In the genomic region with DNA sequence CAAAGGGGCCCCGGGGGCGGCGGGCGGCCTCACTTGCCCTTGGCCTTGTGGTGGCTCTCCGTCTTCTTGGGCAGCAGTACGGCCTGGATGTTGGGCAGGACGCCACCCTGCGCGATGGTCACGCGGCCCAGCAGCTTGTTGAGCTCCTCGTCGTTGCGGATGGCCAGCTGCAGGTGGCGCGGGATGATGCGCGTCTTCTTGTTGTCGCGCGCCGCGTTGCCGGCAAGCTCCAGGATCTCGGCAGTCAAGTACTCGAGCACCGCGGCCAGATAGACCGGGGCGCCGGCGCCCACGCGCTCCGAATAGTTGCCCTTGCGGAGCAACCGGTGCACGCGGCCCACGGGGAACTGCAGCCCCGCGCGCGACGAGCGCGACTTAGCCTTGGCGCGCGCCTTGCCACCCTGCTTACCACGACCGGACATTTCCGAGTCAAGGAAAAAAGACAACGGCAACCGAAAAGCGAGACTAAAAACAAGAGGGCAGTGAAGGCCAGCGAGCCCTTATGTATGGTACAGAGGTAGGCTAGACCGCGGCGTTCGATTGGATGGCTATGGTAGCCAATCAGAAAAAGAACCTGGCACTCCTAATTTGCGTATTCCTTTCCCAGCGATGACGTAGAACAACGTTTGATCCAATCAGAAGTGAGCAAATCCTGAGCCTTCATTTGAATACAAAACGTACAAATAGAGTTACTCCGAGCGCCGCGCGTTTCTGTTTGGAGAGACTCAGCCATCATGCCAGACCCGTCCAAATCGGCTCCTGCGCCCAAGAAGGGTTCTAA, we compare ENCODE assay signal across 8 cellular contexts. TPM values are rescaled to one million over a fixed set of nuclear protein-coding genes. Genes with fewer than 3 reads are reported as not detected.
DNase-seq lines count a peak whose midpoint lies in the region; ATAC-seq, FAIRE-seq and TF ChIP-seq lines count a peak whose summit lies in the region.

No MANE protein-coding gene starts in this region.

- H3K36me3 ChIP-seq in HepG2 (replicated peaks in 1 of 2; ENCODE audit: control insufficient read depth in 1 of 2, insufficient read depth in 2 of 2, low read length in 2 of 2), result no peaks in the 10 kb centered on the region

- H3K27me3 ChIP-seq in HepG2 (ENCODE audit: control insufficient read depth in 1 of 2, insufficient read depth in 2 of 2, low read length in 2 of 2), result 0 out of 5 replicates have a peak, but pooled peaks cover 0 to 4% of the 10 kb centered on the region in 2 experiments

- TF ChIP-seq RAD21 in HepG2 (CRISPR knock-in tag; IDR thresholded peaks at IDR 0.05), result no peak

- H3K9me3 ChIP-seq in HepG2 (ENCODE audit: low read length), result no peaks in the 10 kb centered on the region

- H3K9me3 Mint-ChIP-seq in dendritic cell treated with granulocyte-macrophage colony-stimulating factor and Interleukin-4, amounts not matched to agents 40 ng/mL and 50 ng/mL, for 4 days, result no peaks in the 10 kb centered on the region

- no peaks in the 10 kb centered on the region for H3K79me2 ChIP-seq in HepG2 (ENCODE audit: insufficient read depth, low read length)

- peaks cover 31% of the 10 kb centered on the region for H3K4me1 Mint-ChIP-seq in dendritic cell treated with granulocyte-macrophage colony-stimulating factor and Interleukin-4, amounts not matched to agents 40 ng/mL and 50 ng/mL, for 4 days (ENCODE audit: low read depth)

- ATAC-seq in GM19023 (IDR thresholded peaks at IDR 0.05; ENCODE audit: unreplicated experiment) (peak; percentile 92), HG03175 (IDR thresholded peaks at IDR 0.05; ENCODE audit: unreplicated experiment) (peak; percentile 89), HepG2 (no peak)

- no peak overlapping the region for H3K4me3 ChIP-seq in HepG2 (replicated peaks in 1 of 3; ENCODE audit: insufficient read depth in 1 of 3, low read depth in 2 of 3, low read length in 3 of 3)

- CTCF ChIA-PET in HepG2 (lab: Yijun Ruan, JAX; ENCODE audit: low intra/inter-chr PET ratio, low total read pairs), result no interaction called here

- no peak for TF ChIP-seq POLR2A in HepG2 (IDR thresholded peaks at IDR 0.05; ENCODE audit: insufficient read depth in 1 of 2, low read depth in 2 of 2, low read length in 2 of 2)

- intact Hi-C loops in dendritic cell treated with granulocyte-macrophage colony-stimulating factor and Interleukin-4, amounts not matched to agents 40 ng/mL and 50 ng/mL, for 4 days (cut with micrococcal nuclease), result loop anchor here (2.0 kb wide), 2 partner anchors 29 to 51 kb away; a partner anchor contains a TSS
- intact Hi-C loops in HepG2 (cut with micrococcal nuclease; ENCODE audit: unreplicated experiment), result loop anchor here (10.0 kb wide), 1 partner anchor 973 kb away; no protein-coding TSS in a partner anchor

- peak overlapping the region; percentile 93 for H3K27ac Mint-ChIP-seq in dendritic cell treated with granulocyte-macrophage colony-stimulating factor and Interleukin-4, amounts not matched to agents 40 ng/mL and 50 ng/mL, for 4 days

- 86% methylated on average over 74 of the region's 74 CpGs for WGBS in HepG2 (ENCODE audit: low lambda C conversion rate)

- peaks cover 42% of the 10 kb centered on the region for H3K27me3 Mint-ChIP-seq in dendritic cell treated with granulocyte-macrophage colony-stimulating factor and Interleukin-4, amounts not matched to agents 40 ng/mL and 50 ng/mL, for 4 days

- TF ChIP-seq CTCF in HepG2 (CRISPR knock-in tag; IDR thresholded peaks at IDR 0.05), result no peak

- no peaks in the 10 kb centered on the region for H3K36me3 Mint-ChIP-seq in dendritic cell treated with granulocyte-macrophage colony-stimulating factor and Interleukin-4, amounts not matched to agents 40 ng/mL and 50 ng/mL, for 4 days (ENCODE audit: low read depth)

- DNase-seq in AG08395 (ENCODE audit: low spot score) (peak; percentile 96), NCI-H460 (ENCODE audit: extremely low read depth, low read depth) (peak; percentile 100), HepG2 (ENCODE audit: low spot score) (no peak)
- peak; percentile 76 for DNase-seq in activated CD4-positive, alpha-beta T cell treated with anti-CD3 and anti-CD28 coated beads, Interleukin-2, amount 50 U/mL, for 1 hour
- peak; percentile 72 to 75 for DNase-seq in stimulated activated CD4-positive, alpha-beta T cell treated with anti-CD3 and anti-CD28 coated beads, Interleukin-2, amount 100 ng/mL, for 48 hours

- FAIRE-seq in HepG2 (lab: Jason Lieb, UNC), result no peak

- H3K4me1 ChIP-seq in HepG2 (ENCODE audit: insufficient read depth, low read length), result peaks cover 18% of the 10 kb centered on the region

- POLR2A ChIA-PET in HepG2 (lab: Yijun Ruan, JAX), result no interaction called here

- no peak overlapping the region for H2AFZ ChIP-seq in HepG2 (ENCODE audit: low read length)

- no peak overlapping the region for H3K4me2 ChIP-seq in HepG2 (ENCODE audit: low read depth, low read length)

- no peaks in the 10 kb centered on the region for H4K20me1 ChIP-seq in HepG2 (ENCODE audit: insufficient read depth, low read length)

- TF ChIP-seq EP300 in HepG2 (IDR thresholded peaks at IDR 0.05; ENCODE audit: low read depth in 2 of 2, low read length in 2 of 2), result no peak
- no peak for TF ChIP-seq EP300 in HepG2 (CRISPR knock-in tag; IDR thresholded peaks at IDR 0.05; ENCODE audit: borderline replicate concordance)

- in situ Hi-C loops in HepG2 (cut with HindIII; ENCODE audit: extremely low pct_ligation_motif_present, low pct_unique_long_range_greater_than_20kb), result no loop called here

- H3K4me3 Mint-ChIP-seq in dendritic cell treated with granulocyte-macrophage colony-stimulating factor and Interleukin-4, amounts not matched to agents 40 ng/mL and 50 ng/mL, for 4 days, result peak overlapping the region; percentile 84

- no TSS peak for BruUV-seq in HepG2 (replicated peaks; lab: Mats Ljungman, UMichigan)

- H3K27ac ChIP-seq in HepG2 (ENCODE audit: extremely low read length, insufficient read depth, low read length), result no peak overlapping the region

- H3K9ac ChIP-seq in HepG2 (ENCODE audit: insufficient read depth, low read depth, low read length), result no peak overlapping the region

RNA-seq across cellular contexts. Expression of a gene that starts 29.6 kb away (rescaled TPM):
- total RNA-seq in NCI-H460 (2014; rRNA removed; shearing (Covaris generic)), result 120 and 146 TPM in 2 replicates
- 40.2 and 45.7 TPM in 2 replicates for polyA plus RNA-seq in NCI-H460 (2014; cell fraction: nucleus; rRNA removed)
- 43.0 and 59.4 TPM in 2 replicates for total RNA-seq in HepG2 (2016; rRNA removed; fragmentation: Illumina TruSeq; extraction: Trizol)
- total RNA-seq in HepG2 (2016; cell fraction: cytosol; rRNA removed; fragmentation: Illumina TruSeq; extraction: Trizol; ENCODE audit: low read depth), result 8.6 and 11.6 TPM in 2 replicates
- total RNA-seq in HepG2 (2016; cell fraction: insoluble cytoplasmic fraction; rRNA removed; fragmentation: Illumina TruSeq; extraction: Trizol), result 41.8 and 57.0 TPM in 2 replicates
- 21.8 and 27.3 TPM in 2 replicates for total RNA-seq in HepG2 (2016; cell fraction: membrane; rRNA removed; fragmentation: Illumina TruSeq; extraction: Trizol)
- total RNA-seq in HepG2 (2016; cell fraction: nucleus; rRNA removed; fragmentation: Illumina TruSeq; extraction: Trizol), result 22.1 and 22.9 TPM in 2 replicates
- polyA plus RNA-seq in HepG2 (2011; rRNA removed), result 41.2 and 41.3 TPM in 2 replicates
- 38.3 TPM in 2 replicates for polyA plus RNA-seq in HepG2 (2011; cell fraction: cytosol; rRNA removed)
- 22.6 and 27.4 TPM in 2 replicates for polyA plus RNA-seq in HepG2 (2011; cell fraction: nucleus; rRNA removed)
- polyA plus RNA-seq in HepG2 (2012), result 48.3 and 79.3 TPM in 2 replicates
- polyA plus RNA-seq in HepG2 (2016; cell fraction: cytosol; fragmentation: Illumina TruSeq; extraction: Trizol; ENCODE audit: low read depth), result 10.5 and 14.2 TPM in 2 replicates
- polyA plus RNA-seq in HepG2 (2016; cell fraction: insoluble cytoplasmic fraction; fragmentation: Illumina TruSeq; extraction: Trizol; ENCODE audit: low read depth), result 64.2 and 75.2 TPM in 2 replicates
- polyA plus RNA-seq in HepG2 (2016; cell fraction: membrane; fragmentation: Illumina TruSeq; extraction: Trizol; ENCODE audit: low read depth), result 22.9 and 27.3 TPM in 2 replicates
- polyA plus RNA-seq in HepG2 (2016; cell fraction: nucleus; fragmentation: Illumina TruSeq; extraction: Trizol; ENCODE audit: insufficient read depth, low read depth), result 45.5 and 53.2 TPM in 2 replicates
- 55.5 and 56.5 TPM in 2 replicates for polyA minus RNA-seq in HepG2 (2011; rRNA and poly(A)+ RNA removed; ENCODE audit: low replicate concordance)
- 29.7 and 36.4 TPM in 2 replicates for polyA minus RNA-seq in HepG2 (2011; cell fraction: cytosol; rRNA and poly(A)+ RNA removed)
- 16.2 and 16.4 TPM in 2 replicates for polyA minus RNA-seq in HepG2 (2011; cell fraction: nucleus; rRNA and poly(A)+ RNA removed)

RNA-seq across cellular contexts. Expression of a gene that starts 40.9 kb away (rescaled TPM):
- total RNA-seq in NCI-H460 (2014; rRNA removed; shearing (Covaris generic)), result not detected in 2 replicates
- polyA plus RNA-seq in NCI-H460 (2014; cell fraction: nucleus; rRNA removed), result 0.31 TPM in 1 of 2 replicates, not detected in the other
- 0.64 TPM in 1 of 2 replicates, not detected in the other for total RNA-seq in HepG2 (2016; rRNA removed; fragmentation: Illumina TruSeq; extraction: Trizol)
- total RNA-seq in HepG2 (2016; cell fraction: cytosol; rRNA removed; fragmentation: Illumina TruSeq; extraction: Trizol; ENCODE audit: low read depth), result not detected in 2 replicates
- total RNA-seq in HepG2 (2016; cell fraction: insoluble cytoplasmic fraction; rRNA removed; fragmentation: Illumina TruSeq; extraction: Trizol), result 0.10 and 0.45 TPM in 2 replicates
- total RNA-seq in HepG2 (2016; cell fraction: membrane; rRNA removed; fragmentation: Illumina TruSeq; extraction: Trizol), result not detected in 2 replicates
- 0.72 and 0.81 TPM in 2 replicates for total RNA-seq in HepG2 (2016; cell fraction: nucleus; rRNA removed; fragmentation: Illumina TruSeq; extraction: Trizol)
- polyA plus RNA-seq in HepG2 (2011; rRNA removed), result 0.22 and 0.32 TPM in 2 replicates
- 0.10 and 0.11 TPM in 2 replicates for polyA plus RNA-seq in HepG2 (2011; cell fraction: cytosol; rRNA removed)
- polyA plus RNA-seq in HepG2 (2011; cell fraction: nucleus; rRNA removed), result 1.6 and 1.9 TPM in 2 replicates
- 0.24 and 0.27 TPM in 2 replicates for polyA plus RNA-seq in HepG2 (2012)
- not detected in 2 replicates for polyA plus RNA-seq in HepG2 (2016; cell fraction: cytosol; fragmentation: Illumina TruSeq; extraction: Trizol; ENCODE audit: low read depth)
- 0.14 and 0.22 TPM in 2 replicates for polyA plus RNA-seq in HepG2 (2016; cell fraction: insoluble cytoplasmic fraction; fragmentation: Illumina TruSeq; extraction: Trizol; ENCODE audit: low read depth)
- not detected in 2 replicates for polyA plus RNA-seq in HepG2 (2016; cell fraction: membrane; fragmentation: Illumina TruSeq; extraction: Trizol; ENCODE audit: low read depth)
- 1.2 and 1.4 TPM in 2 replicates for polyA plus RNA-seq in HepG2 (2016; cell fraction: nucleus; fragmentation: Illumina TruSeq; extraction: Trizol; ENCODE audit: insufficient read depth, low read depth)
- polyA minus RNA-seq in HepG2 (2011; rRNA and poly(A)+ RNA removed; ENCODE audit: low replicate concordance), result 0.58 TPM in 1 of 2 replicates, not detected in the other
- polyA minus RNA-seq in HepG2 (2011; cell fraction: cytosol; rRNA and poly(A)+ RNA removed), result not detected in 2 replicates
- 0.64 and 0.75 TPM in 2 replicates for polyA minus RNA-seq in HepG2 (2011; cell fraction: nucleus; rRNA and poly(A)+ RNA removed)

RNA-seq across cellular contexts. Expression of a gene that starts 51.0 kb away (rescaled TPM):
- 30.2 and 33.7 TPM in 2 replicates for total RNA-seq in NCI-H460 (2014; rRNA removed; shearing (Covaris generic))
- 93.8 and 104 TPM in 2 replicates for polyA plus RNA-seq in NCI-H460 (2014; cell fraction: nucleus; rRNA removed)
- total RNA-seq in HepG2 (2016; rRNA removed; fragmentation: Illumina TruSeq; extraction: Trizol), result 9.7 and 16.1 TPM in 2 replicates
- 8.8 and 9.6 TPM in 2 replicates for total RNA-seq in HepG2 (2016; cell fraction: cytosol; rRNA removed; fragmentation: Illumina TruSeq; extraction: Trizol; ENCODE audit: low read depth)
- 10.0 and 15.4 TPM in 2 replicates for total RNA-seq in HepG2 (2016; cell fraction: insoluble cytoplasmic fraction; rRNA removed; fragmentation: Illumina TruSeq; extraction: Trizol)
- total RNA-seq in HepG2 (2016; cell fraction: membrane; rRNA removed; fragmentation: Illumina TruSeq; extraction: Trizol), result 12.1 and 13.4 TPM in 2 replicates
- 16.6 and 19.2 TPM in 2 replicates for total RNA-seq in HepG2 (2016; cell fraction: nucleus; rRNA removed; fragmentation: Illumina TruSeq; extraction: Trizol)
- polyA plus RNA-seq in HepG2 (2011; rRNA removed), result 6.3 and 8.8 TPM in 2 replicates
- polyA plus RNA-seq in HepG2 (2011; cell fraction: cytosol; rRNA removed), result 4.7 and 6.1 TPM in 2 replicates
- 33.2 and 33.5 TPM in 2 replicates for polyA plus RNA-seq in HepG2 (2011; cell fraction: nucleus; rRNA removed)
- polyA plus RNA-seq in HepG2 (2012), result 7.8 and 13.4 TPM in 2 replicates
- 1.3 and 1.5 TPM in 2 replicates for polyA plus RNA-seq in HepG2 (2016; cell fraction: cytosol; fragmentation: Illumina TruSeq; extraction: Trizol; ENCODE audit: low read depth)
- 9.6 and 11.4 TPM in 2 replicates for polyA plus RNA-seq in HepG2 (2016; cell fraction: insoluble cytoplasmic fraction; fragmentation: Illumina TruSeq; extraction: Trizol; ENCODE audit: low read depth)
- 2.2 and 2.7 TPM in 2 replicates for polyA plus RNA-seq in HepG2 (2016; cell fraction: membrane; fragmentation: Illumina TruSeq; extraction: Trizol; ENCODE audit: low read depth)
- polyA plus RNA-seq in HepG2 (2016; cell fraction: nucleus; fragmentation: Illumina TruSeq; extraction: Trizol; ENCODE audit: insufficient read depth, low read depth), result 33.8 and 38.7 TPM in 2 replicates
- 19.6 and 39.2 TPM in 2 replicates for polyA minus RNA-seq in HepG2 (2011; rRNA and poly(A)+ RNA removed; ENCODE audit: low replicate concordance)
- 6.6 and 7.0 TPM in 2 replicates for polyA minus RNA-seq in HepG2 (2011; cell fraction: cytosol; rRNA and poly(A)+ RNA removed)
- 17.0 and 20.8 TPM in 2 replicates for polyA minus RNA-seq in HepG2 (2011; cell fraction: nucleus; rRNA and poly(A)+ RNA removed)
